In genomic region chr6:14743126-14743464, GRCh38 we compare ENCODE assay signal across 14 cellular contexts.
A peak's percentile ranks its signal among the peaks of the same experiment; 100 is the strongest.
DNase-seq lines count a peak whose midpoint lies in the region; ATAC-seq and TF ChIP-seq lines count a peak whose summit lies in the region.
"Had no signal": no experiment of that assay in that cellular context is flagged by ENCODE, and none has a peak within 500 bp of the region (broad histone marks: within the 10 kb centered on the region; RNA-seq: fewer than 3 reads in every experiment).

No MANE protein-coding gene starts in this region.

- no peak overlapping the region for H3K9ac ChIP-seq in trophoblast cell (ENCODE audit: low read length)

- 85 to 100% (median 89%) methylated on average over 2 of the region's 2 CpGs for WGBS in adrenal gland, 4 donors
- no CpG with 5 or more reads among the region's 2 CpGs for WGBS in trophoblast cell (ENCODE audit: extremely low coverage, insufficient coverage, insufficient read length)

- POLR2A ChIA-PET in naive thymus-derived CD8-positive, alpha-beta T cell (lab: Charles Lee) = no interaction called here

- H3K4me3 ChIP-seq in adrenal gland = no peak overlapping the region
- no peak overlapping the region for H3K4me3 ChIP-seq in trophoblast cell (ENCODE audit: low read depth, low read length)
- H3K4me3 ChIP-seq in uterus = no peak overlapping the region
- H3K4me3 ChIP-seq: prostate gland had no signal

- H3K4me1 ChIP-seq in adrenal gland (replicated peaks in 1 of 2) (peaks cover 11 to 18% of the 10 kb centered on the region in 2 donors), trophoblast cell (ENCODE audit: control insufficient read depth in 1 of 2, insufficient read depth in 2 of 2, low read length in 2 of 2) (peaks cover 0 to 2% of the 10 kb centered on the region in 2 experiments), uterus (no peaks in the 10 kb centered on the region)
- H3K4me1 ChIP-seq: prostate gland had no signal

- CTCF ChIA-PET in Calu3 (lab: Charles Lee) = no interaction called here

- no peaks in the 10 kb centered on the region for H3K9me3 ChIP-seq in adrenal gland (replicated peaks in 1 of 3)
- H3K9me3 ChIP-seq in trophoblast cell (ENCODE audit: insufficient read depth, low read depth, low read length) = no peaks in the 10 kb centered on the region
- H3K9me3 ChIP-seq in uterus = no peaks in the 10 kb centered on the region
- H3K9me3 ChIP-seq: prostate gland had no signal

- H3K23ac ChIP-seq in trophoblast cell (ENCODE audit: low read length) = no peak overlapping the region

- H3K9me3 Mint-ChIP-seq in Calu3 (ENCODE audit: low read depth, unreplicated experiment) = peaks cover 12% of the 10 kb centered on the region
- peaks cover 0 to 14% (median 6%) of the 10 kb centered on the region in 9 donors for H3K9me3 Mint-ChIP-seq in naive thymus-derived CD8-positive, alpha-beta T cell

- H3K27me3 Mint-ChIP-seq in Calu3 (ENCODE audit: unreplicated experiment) = no peaks in the 10 kb centered on the region
- peaks cover 0 to 16% (median 0%) of the 10 kb centered on the region in 5 donors for H3K27me3 Mint-ChIP-seq in naive thymus-derived CD8-positive, alpha-beta T cell

- peak overlapping the region; percentile 21 for H2BK12ac ChIP-seq in trophoblast cell (ENCODE audit: low read length)

- TF ChIP-seq CTCF in Calu3 (IDR thresholded peaks at IDR 0.05; ENCODE audit: unreplicated experiment) = no peak
- no peak for TF ChIP-seq CTCF in adrenal gland (IDR thresholded peaks at IDR 0.05)
- TF ChIP-seq CTCF in uterus (IDR thresholded peaks at IDR 0.05) = no peak

- H3K27ac ChIP-seq in adrenal gland = peak overlapping the region in 4 of 5 donors; percentile 80 to 91 (median 89)
- no peak overlapping the region for H3K27ac ChIP-seq in trophoblast cell (ENCODE audit: low read depth, low read length)
- H3K27ac ChIP-seq in uterus = no peak overlapping the region
- H3K27ac ChIP-seq: prostate gland had no signal

- intact Hi-C loops in Calu3 (cut with micrococcal nuclease; ENCODE audit: unreplicated experiment) (no loop called here), adrenal gland (cut with DNase I) (no loop called here), uterus (cut with DNase I; ENCODE audit: low total_unique reads) (no loop called here)

- H3K79me2 ChIP-seq in trophoblast cell (ENCODE audit: control insufficient read depth, insufficient read depth, low read length, poor library complexity) = no peaks in the 10 kb centered on the region

- H3K36me3 ChIP-seq in adrenal gland (replicated peaks in 1 of 2) (no peaks in the 10 kb centered on the region), trophoblast cell (ENCODE audit: control insufficient read depth in 1 of 2, insufficient read depth in 2 of 2, low read length in 2 of 2) (no peaks in the 10 kb centered on the region), uterus (no peaks in the 10 kb centered on the region)
- H3K36me3 ChIP-seq: prostate gland had no signal

- no peak overlapping the region for H3K4ac ChIP-seq in trophoblast cell (ENCODE audit: low read depth, low read length)

- peak overlapping the region; percentile 45 for H4K91ac ChIP-seq in trophoblast cell (ENCODE audit: low read depth, low read length)

- no peak overlapping the region for H2BK120ac ChIP-seq in trophoblast cell (ENCODE audit: insufficient read depth, low read length, poor library complexity)

- H2BK5ac ChIP-seq in trophoblast cell (ENCODE audit: low read depth, low read length, poor library complexity) = no peak overlapping the region

- BruUV-seq in Calu3 (replicated peaks; lab: Mats Ljungman, UMichigan) = TSS peak; percentile 73

- TF ChIP-seq POLR2A in adrenal gland (IDR thresholded peaks at IDR 0.05) (no peak), uterus (IDR thresholded peaks at IDR 0.05) (no peak)

- peaks cover 10% of the 10 kb centered on the region for H3K36me3 Mint-ChIP-seq in Calu3 (ENCODE audit: insufficient read depth, unreplicated experiment)
- H3K36me3 Mint-ChIP-seq in naive thymus-derived CD8-positive, alpha-beta T cell = peaks cover 0 to 7% (median 0%) of the 10 kb centered on the region in 3 donors

- no peak overlapping the region for H3K18ac ChIP-seq in trophoblast cell (ENCODE audit: low read length)

- H3K27ac Mint-ChIP-seq in Calu3 (ENCODE audit: unreplicated experiment) = peak overlapping the region; percentile 99
- H3K27ac Mint-ChIP-seq in naive thymus-derived CD8-positive, alpha-beta T cell = peak overlapping the region in 2 of 10 donors; percentile 6 to 39

- H3K79me1 ChIP-seq in trophoblast cell (ENCODE audit: low read length) = no peaks in the 10 kb centered on the region

- H4K12ac ChIP-seq in trophoblast cell (ENCODE audit: low read depth, low read length) = no peak overlapping the region

- H3K27me3 ChIP-seq in adrenal gland (no peaks in the 10 kb centered on the region), trophoblast cell (ENCODE audit: insufficient read depth, low read length) (no peaks in the 10 kb centered on the region), uterus (no peaks in the 10 kb centered on the region)

- DNase-seq in Calu3 (no peak), HK-2 (ENCODE audit: unreplicated experiment) (peak; percentile 37), adrenal gland (no peak), trophoblast cell (no peak), uterus (no peak), NCI-H1105 treated with DMSO at 0.1 percent for 48 hours (lab: John Stamatoyannopoulos, UW) (no peak), C1 segment of cervical spinal cord (lab: John Stamatoyannopoulos, UW) (no peak)
- DNase-seq in naive thymus-derived CD8-positive, alpha-beta T cell = no peak
- DNase-seq: activated CD8-positive, alpha-beta memory T cell treated with anti-CD3 and anti-CD28 coated beads, Interleukin-2, amount 50 U/mL, for 48 hours; COR-L47; midbrain; NCI-H2227 treated with DMSO at 0.1 percent for 48 hours; T-helper 9 cell had no signal

- no peak overlapping the region for H2AFZ ChIP-seq in trophoblast cell (ENCODE audit: insufficient read depth, low read length, poor library complexity)

- H3K4me3 Mint-ChIP-seq in Calu3 (ENCODE audit: low read depth, unreplicated experiment) = peak overlapping the region; percentile 45
- no peak overlapping the region for H3K4me3 Mint-ChIP-seq in naive thymus-derived CD8-positive, alpha-beta T cell

- H3K4me1 Mint-ChIP-seq in Calu3 (ENCODE audit: low read depth, unreplicated experiment) = peaks cover 33% of the 10 kb centered on the region
- peaks cover 5 to 35% (median 24%) of the 10 kb centered on the region in 4 donors for H3K4me1 Mint-ChIP-seq in naive thymus-derived CD8-positive, alpha-beta T cell

- ATAC-seq in naive thymus-derived CD8-positive, alpha-beta T cell = no peak

- no peak overlapping the region for H2AK5ac ChIP-seq in trophoblast cell (ENCODE audit: low read length)

- H3K14ac ChIP-seq in trophoblast cell (ENCODE audit: low read length) = no peak overlapping the region

- no peak overlapping the region for H3K4me2 ChIP-seq in trophoblast cell (ENCODE audit: low read length)

- H4K8ac ChIP-seq in trophoblast cell (ENCODE audit: low read depth, low read length) = no peak overlapping the region

Comparison
In these comparisons a context has a peak if more than half of its experiments do, and no peak if none do; other contexts are left out.
1. H3K27ac ChIP-seq: peak in adrenal gland (4 of 5); none in trophoblast cell (single experiment) and uterus (0 of 2).